21 cellular contexts compared by ENCODE assay signal in genomic region chr1:163104405-163105099, GRCh38. TPM values are rescaled to one million over a fixed set of nuclear protein-coding genes. Genes with fewer than 3 reads are reported as not detected.
DNase-seq lines count a peak whose midpoint lies in the region; ATAC-seq and TF ChIP-seq lines count a peak whose summit lies in the region.
"Had no signal": no experiment of that assay in that cellular context is flagged by ENCODE, and none has a peak within 500 bp of the region (broad histone marks: within the 10 kb centered on the region; RNA-seq: fewer than 3 reads in every experiment).

No MANE protein-coding gene starts in this region.

- H3K9me3 Mint-ChIP-seq in chondrocyte (ENCODE audit: low read depth) = no peaks in the 10 kb centered on the region
- peaks cover 8% of the 10 kb centered on the region for H3K9me3 Mint-ChIP-seq in mesothelial cell of epicardium
- H3K9me3 Mint-ChIP-seq: HFFc6 had no signal

- CTCF ChIA-PET in PC-9 (lab: Charles Lee) = no interaction called here

- no peak for TF ChIP-seq POLR2A in transverse colon (IDR thresholded peaks at IDR 0.05)

- H3K4me3 ChIP-seq in left ventricle myocardium inferior (no peak overlapping the region), right atrium auricular region (no peak overlapping the region), transverse colon (no peak overlapping the region), PC-9 (no peak overlapping the region)

- H3K36me3 Mint-ChIP-seq in chondrocyte (ENCODE audit: low read depth) (no peaks in the 10 kb centered on the region), mesothelial cell of epicardium (no peaks in the 10 kb centered on the region)
- H3K36me3 Mint-ChIP-seq: CD4-positive, CD25-positive, alpha-beta regulatory T cell had no signal

- peak overlapping the region; percentile 39 for H3K27ac ChIP-seq in left ventricle myocardium inferior (replicated peaks)
- no peak overlapping the region for H3K27ac ChIP-seq in right atrium auricular region
- H3K27ac ChIP-seq in transverse colon = peak overlapping the region in 3 of 4 donors; percentile 6 to 47 (median 40)
- no peak overlapping the region for H3K27ac ChIP-seq in PC-9

- no peak for ATAC-seq in GM21526 (IDR thresholded peaks at IDR 0.05; ENCODE audit: low FRiP score, unreplicated experiment)
- ATAC-seq: Panc1 had no signal

- H3K4me3 Mint-ChIP-seq in chondrocyte (ENCODE audit: unreplicated experiment) = peak overlapping the region; percentile 29
- no peak overlapping the region for H3K4me3 Mint-ChIP-seq in mesothelial cell of epicardium
- H3K4me3 Mint-ChIP-seq: HFFc6 had no signal

- no peaks in the 10 kb centered on the region for H3K9me2 ChIP-seq in PC-9 (ENCODE audit: insufficient read depth)

- in situ Hi-C loops in transverse colon (cut with MboI; ENCODE audit: low pct_ligation_motif_present in 1 of 4, low pct_unique_long_range_greater_than_20kb in 1 of 4, low sequenced_read_pairs in 3 of 4) = no loop called here

- H3K27me3 Mint-ChIP-seq in chondrocyte (ENCODE audit: low read depth) (no peaks in the 10 kb centered on the region), mesothelial cell of epicardium (ENCODE audit: low read depth) (peaks cover 10% of the 10 kb centered on the region)
- H3K27me3 Mint-ChIP-seq: CD4-positive, CD25-positive, alpha-beta regulatory T cell had no signal

- WGBS in transverse colon (ENCODE audit: low coverage in 1 of 2), 2 donors = 45 to 48% methylated on average over 4 of the region's 4 CpGs

- no TSS peak for BruUV-seq in PC-9 (replicated peaks; lab: Mats Ljungman, UMichigan)

- H2AFZ ChIP-seq in PC-9 = no peak overlapping the region

- POLR2A ChIA-PET in PC-9 (lab: Charles Lee; ENCODE audit: unreplicated experiment) = no interaction called here

- intact Hi-C loops in left ventricle myocardium inferior (cut with micrococcal nuclease) = no loop called here
- intact Hi-C loops in transverse colon (cut with DNase I; ENCODE audit: low total_unique reads) = no loop called here
- intact Hi-C loops in PC-9 (cut with micrococcal nuclease; ENCODE audit: unreplicated experiment) = no loop called here

- H3K36me3 ChIP-seq in left ventricle myocardium inferior = no peaks in the 10 kb centered on the region
- H3K36me3 ChIP-seq in right atrium auricular region = no peaks in the 10 kb centered on the region
- no peaks in the 10 kb centered on the region for H3K36me3 ChIP-seq in transverse colon
- no peaks in the 10 kb centered on the region for H3K36me3 ChIP-seq in PC-9 (ENCODE audit: low read depth)

- no peaks in the 10 kb centered on the region for H3K9me3 ChIP-seq in left ventricle myocardium inferior (replicated peaks)
- H3K9me3 ChIP-seq in right atrium auricular region = no peaks in the 10 kb centered on the region
- no peaks in the 10 kb centered on the region for H3K9me3 ChIP-seq in transverse colon
- no peaks in the 10 kb centered on the region; the same call in 1 of the 2 replicates for H3K9me3 ChIP-seq in PC-9 (ENCODE audit: insufficient read depth, low read depth)

- no peaks in the 10 kb centered on the region for H3K79me2 ChIP-seq in PC-9 (ENCODE audit: low read depth)

- H3F3A ChIP-seq in PC-9 (ENCODE audit: insufficient read depth, low read depth) = no peaks in the 10 kb centered on the region

- no peak overlapping the region for H3K4me2 ChIP-seq in PC-9

- no peaks in the 10 kb centered on the region for H3K27me3 ChIP-seq in left ventricle myocardium inferior (ENCODE audit: low read depth)
- H3K27me3 ChIP-seq in right atrium auricular region = no peaks in the 10 kb centered on the region
- no peaks in the 10 kb centered on the region for H3K27me3 ChIP-seq in transverse colon
- H3K27me3 ChIP-seq in PC-9 (ENCODE audit: insufficient read depth, low read depth) = no peaks in the 10 kb centered on the region

- TF ChIP-seq CTCF in left ventricle myocardium inferior (IDR thresholded peaks at IDR 0.05; ENCODE audit: borderline replicate concordance) = no peak
- TF ChIP-seq CTCF in right atrium auricular region (IDR thresholded peaks at IDR 0.05) = no peak
- TF ChIP-seq CTCF in chondrocyte (IDR thresholded peaks at IDR 0.05) = no peak
- TF ChIP-seq CTCF in mesothelial cell of epicardium (IDR thresholded peaks at IDR 0.05; ENCODE audit: unreplicated experiment) = no peak
- no peak for TF ChIP-seq CTCF in transverse colon (IDR thresholded peaks at IDR 0.05)
- TF ChIP-seq CTCF in PC-9 (conservative IDR thresholded peaks at IDR 0.05) = no peak

- H4K20me1 ChIP-seq in PC-9 (ENCODE audit: insufficient read depth) = no peaks in the 10 kb centered on the region

- H3K27ac Mint-ChIP-seq in chondrocyte (ENCODE audit: unreplicated experiment) (peak overlapping the region; percentile 82), mesothelial cell of epicardium (peak overlapping the region; percentile 8)
- H3K27ac Mint-ChIP-seq: CD4-positive, CD25-positive, alpha-beta regulatory T cell; HFFc6 had no signal

- no peak for DNase-seq in left ventricle myocardium inferior
- DNase-seq in right atrium auricular region (ENCODE audit: low spot score) = no peak
- no peak for DNase-seq in chondrocyte (ENCODE audit: low spot score)
- no peak for DNase-seq in mesothelial cell of epicardium (ENCODE audit: low spot score in 2 of 2, unreplicated experiment in 2 of 2)
- no peak for DNase-seq in transverse colon
- DNase-seq in NCI-H1417 (lab: John Stamatoyannopoulos, UW) = no peak
- DNase-seq in PC-9 = no peak
- DNase-seq: 8988T; Calu3; CD4-positive, CD25-positive, alpha-beta regulatory T cell; DMS79 treated with DMSO at 0.1 percent for 48 hours; GDM1; HFFc6; KG1; NCI-H1092; NCI-H187; NCI-H446 treated with DMSO at 0.1 percent for 48 hours; NCI-H774; Right ventricle myocardium superior had no signal

- H3K4me1 Mint-ChIP-seq in chondrocyte (ENCODE audit: low read depth) (peaks cover 34% of the 10 kb centered on the region), mesothelial cell of epicardium (peaks cover 28% of the 10 kb centered on the region)
- H3K4me1 Mint-ChIP-seq: CD4-positive, CD25-positive, alpha-beta regulatory T cell had no signal

- H3K4me1 ChIP-seq in left ventricle myocardium inferior (no peaks in the 10 kb centered on the region), right atrium auricular region (no peaks in the 10 kb centered on the region), transverse colon (no peaks in the 10 kb centered on the region), PC-9 (replicated peaks; ENCODE audit: insufficient read depth) (no peaks in the 10 kb centered on the region)

- TF ChIP-seq EP300 in transverse colon (IDR thresholded peaks at IDR 0.05; ENCODE audit: low read depth) = no peak

RNA-seq across cellular contexts. Expression of gene RGS4, which starts 35.4 kb away (rescaled TPM):
- 3.2 TPM for total RNA-seq in left ventricle myocardium inferior
- total RNA-seq in right atrium auricular region = 1 to 10 TPM; 1.5 to 5.0 TPM
- total RNA-seq in chondrocyte = 13.2 to 17.3 TPM (median 14.1 TPM) in 3 replicates
- 33.8 to 42.0 TPM (median 39.9 TPM) in 3 replicates for total RNA-seq in mesothelial cell of epicardium
- total RNA-seq in transverse colon = 1 to 10 TPM in 3 of 4 donors, under 1 TPM in 1; 0.37 to 2.2 (median 1.8) TPM
- total RNA-seq in PC-9 (2021) = not detected in 2 replicates
- total RNA-seq: CD4-positive, CD25-positive, alpha-beta regulatory T cell had no signal

Comparison
In these comparisons a context has a peak if more than half of its experiments do, and no peak if none do; other contexts are left out.
1. H3K27ac ChIP-seq: peak in left ventricle myocardium inferior (single experiment) and transverse colon (3 of 4); none in right atrium auricular region (0 of 2) and PC-9 (single experiment).